29 cellular contexts compared by ENCODE assay signal in genomic region chr18:57518533-57518932, GRCh38.
"Had no signal": no experiment of that assay in that cellular context is flagged by ENCODE, and none has a peak within 500 bp of the region (broad histone marks: within the 10 kb centered on the region; RNA-seq: fewer than 3 reads in every experiment).

No MANE protein-coding gene starts in this region.

- H3K36me3 ChIP-seq: ascending aorta, cardiac muscle cell, colonic mucosa, ovary, right lobe of liver, thoracic aorta, uterus had no signal

- H3K27me3 Mint-ChIP-seq: progenitor cell of endocrine pancreas, type B pancreatic cell had no signal

- H3K27ac Mint-ChIP-seq: activated CD4-positive, alpha-beta memory T cell treated with anti-CD3 and anti-CD28 coated beads for 36 hours; activated CD4-positive, alpha-beta T cell treated with anti-CD3 and anti-CD28 coated beads, Interleukin-2, amount 10 ng/mL, durations not matched to agents 24 days and 14 days; activated naive CD4-positive, alpha-beta T cell treated with anti-CD3 and anti-CD28 coated beads, Interleukin-2, amount 10 ng/mL, durations not matched to agents 7 days and 5 days; activated naive CD8-positive, alpha-beta T cell treated with anti-CD3 and anti-CD28 coated beads, Interleukin-2, amount 10 ng/mL, durations not matched to agents 7 days and 5 days; activated T-helper 1 cell treated with anti-CD3 and anti-CD28 coated beads, Interleukin-12 subunit alpha, Interleukin-12 subunit beta, Interleukin-2, Interleukin-4 antibody, amounts not matched to agents 30 ng/mL and 10 ng/mL and 1 ng/mL, durations not matched to agents 14 hours and 24 hours and 36 hours; brain; naive thymus-derived CD4-positive, alpha-beta T cell; progenitor cell of endocrine pancreas; stimulated activated effector memory CD8-positive, alpha-beta T cell treated with anti-CD3 and anti-CD28 coated beads, Interleukin-12 subunit alpha, Interleukin-12 subunit beta, amount 100 ng/mL, for 72 hours; stimulated activated naive CD8-positive, alpha-beta T cell treated with anti-CD3 and anti-CD28 coated beads, Interleukin-15, Interleukin-2, amounts not matched to agents 100 ng/mL and 50 ng/mL, for 24 hours; type B pancreatic cell had no signal

- DNase-seq: activated CD4-positive, alpha-beta memory T cell treated with anti-CD3 and anti-CD28 coated beads for 36 hours; activated CD4-positive, alpha-beta T cell treated with anti-CD3 and anti-CD28 coated beads, Interleukin-2, amount 10 ng/mL, durations not matched to agents 24 days and 14 days; activated CD4-positive, CD25-positive, alpha-beta regulatory T cell treated with anti-CD3 and anti-CD28 coated beads, Interleukin-2, amount 50 U/mL, for 72 hours; activated CD8-positive, alpha-beta memory T cell treated with anti-CD3 and anti-CD28 coated beads, Interleukin-2, amount 50 U/mL, for 4 hours; activated effector memory CD4-positive, alpha-beta T cell treated with anti-CD3 and anti-CD28 coated beads, Interleukin-2, amount 50 U/mL, for 16 hours; activated naive CD4-positive, alpha-beta T cell treated with anti-CD3 and anti-CD28 coated beads, Interleukin-2, amount 10 ng/mL, durations not matched to agents 7 days and 5 days; activated naive CD8-positive, alpha-beta T cell treated with anti-CD3 and anti-CD28 coated beads, Interleukin-2, amount 10 ng/mL, durations not matched to agents 7 days and 5 days; activated T-cell treated with anti-CD3 and anti-CD28 coated beads, Interleukin-2, amount 50 U/mL, for 1 hour; cerebellar nuclear complex; colonic mucosa; effector CD8-positive, alpha-beta T cell; left ventricle myocardium superior; naive thymus-derived CD4-positive, alpha-beta T cell; ovary; right lobe of liver; stimulated activated CD4-positive, alpha-beta T cell treated with anti-CD3 and anti-CD28 coated beads, Interleukin-12 subunit alpha, Interleukin-12 subunit beta, amount 100 ng/mL, for 4 hours; stimulated activated CD4-positive, alpha-beta T cell treated with anti-CD3 and anti-CD28 coated beads, Interleukin-4, amount 100 ng/mL, for 24 hours; uterus had no signal

- H3K27ac ChIP-seq: ascending aorta, cardiac muscle cell, colonic mucosa, ovary, right lobe of liver, thoracic aorta, uterus had no signal

- H3K36me3 Mint-ChIP-seq: activated CD4-positive, alpha-beta memory T cell treated with anti-CD3 and anti-CD28 coated beads for 36 hours; activated naive CD4-positive, alpha-beta T cell treated with anti-CD3 and anti-CD28 coated beads, Interleukin-2, amount 10 ng/mL, durations not matched to agents 7 days and 5 days; activated naive CD8-positive, alpha-beta T cell treated with anti-CD3 and anti-CD28 coated beads, Interleukin-2, amount 10 ng/mL, durations not matched to agents 7 days and 5 days; brain; naive thymus-derived CD4-positive, alpha-beta T cell; stimulated activated effector memory CD8-positive, alpha-beta T cell treated with anti-CD3 and anti-CD28 coated beads, Interleukin-12 subunit alpha, Interleukin-12 subunit beta, amount 100 ng/mL, for 72 hours; type B pancreatic cell had no signal

- H3K9me3 ChIP-seq: ascending aorta, colonic mucosa, ovary, right lobe of liver, thoracic aorta, uterus had no signal

- FAIRE-seq: frontal cortex, islet of Langerhans had no signal

- H3K4me3 ChIP-seq: ascending aorta, cardiac muscle cell, colonic mucosa, ovary, right lobe of liver, thoracic aorta, uterus had no signal

- H3K4me3 Mint-ChIP-seq: activated CD4-positive, alpha-beta memory T cell treated with anti-CD3 and anti-CD28 coated beads for 36 hours; activated CD4-positive, alpha-beta T cell treated with anti-CD3 and anti-CD28 coated beads, Interleukin-2, amount 10 ng/mL, durations not matched to agents 24 days and 14 days; activated naive CD4-positive, alpha-beta T cell treated with anti-CD3 and anti-CD28 coated beads, Interleukin-2, amount 10 ng/mL, durations not matched to agents 7 days and 5 days; activated naive CD8-positive, alpha-beta T cell treated with anti-CD3 and anti-CD28 coated beads, Interleukin-2, amount 10 ng/mL, durations not matched to agents 7 days and 5 days; activated T-helper 1 cell treated with anti-CD3 and anti-CD28 coated beads, Interleukin-12 subunit alpha, Interleukin-12 subunit beta, Interleukin-2, Interleukin-4 antibody, amounts not matched to agents 30 ng/mL and 10 ng/mL and 1 ng/mL, durations not matched to agents 14 hours and 24 hours and 36 hours; brain; naive thymus-derived CD4-positive, alpha-beta T cell; stimulated activated effector memory CD8-positive, alpha-beta T cell treated with anti-CD3 and anti-CD28 coated beads, Interleukin-12 subunit alpha, Interleukin-12 subunit beta, amount 100 ng/mL, for 72 hours; stimulated activated naive CD8-positive, alpha-beta T cell treated with anti-CD3 and anti-CD28 coated beads, Interleukin-15, Interleukin-2, amounts not matched to agents 100 ng/mL and 50 ng/mL, for 24 hours; type B pancreatic cell had no signal

- H3K4me1 ChIP-seq: ascending aorta, colonic mucosa, uterus had no signal

- H3K4me1 Mint-ChIP-seq: activated CD4-positive, alpha-beta T cell treated with anti-CD3 and anti-CD28 coated beads, Interleukin-2, amount 10 ng/mL, durations not matched to agents 24 days and 14 days; activated naive CD4-positive, alpha-beta T cell treated with anti-CD3 and anti-CD28 coated beads, Interleukin-2, amount 10 ng/mL, durations not matched to agents 7 days and 5 days; activated naive CD8-positive, alpha-beta T cell treated with anti-CD3 and anti-CD28 coated beads, Interleukin-2, amount 10 ng/mL, durations not matched to agents 7 days and 5 days; stimulated activated effector memory CD8-positive, alpha-beta T cell treated with anti-CD3 and anti-CD28 coated beads, Interleukin-12 subunit alpha, Interleukin-12 subunit beta, amount 100 ng/mL, for 72 hours had no signal

- H3K27me3 ChIP-seq: ascending aorta, cardiac muscle cell, colonic mucosa, ovary, right lobe of liver, uterus had no signal

- H3K9me3 Mint-ChIP-seq: activated CD4-positive, alpha-beta memory T cell treated with anti-CD3 and anti-CD28 coated beads for 36 hours; activated CD4-positive, alpha-beta T cell treated with anti-CD3 and anti-CD28 coated beads, Interleukin-2, amount 10 ng/mL, durations not matched to agents 24 days and 14 days; activated naive CD4-positive, alpha-beta T cell treated with anti-CD3 and anti-CD28 coated beads, Interleukin-2, amount 10 ng/mL, durations not matched to agents 7 days and 5 days; activated T-helper 1 cell treated with anti-CD3 and anti-CD28 coated beads, Interleukin-12 subunit alpha, Interleukin-12 subunit beta, Interleukin-2, Interleukin-4 antibody, amounts not matched to agents 30 ng/mL and 10 ng/mL and 1 ng/mL, durations not matched to agents 14 hours and 24 hours and 36 hours; stimulated activated effector memory CD8-positive, alpha-beta T cell treated with anti-CD3 and anti-CD28 coated beads, Interleukin-12 subunit alpha, Interleukin-12 subunit beta, amount 100 ng/mL, for 72 hours; type B pancreatic cell had no signal
